Comparison of ENCODE assay signal across 2 cellular contexts in genomic region chr11:75408852-75409219, GRCh38.
A peak's percentile ranks its signal among the peaks of the same experiment; 100 is the strongest.
TF ChIP-seq lines count a peak whose summit lies in the region.

No MANE protein-coding gene starts in this region.

TF ChIP-seq in A549, 52 proteins besides CTCF, POLR2A, EP300 and RAD21:
- TF ChIP-seq BCL3 (IDR thresholded peaks at IDR 0.05), result no peak
- 0 out of 2 replicates have a peak, but pooled peaks have one; percentile 48 for TF ChIP-seq POLR2AphosphoS2 (conservative IDR thresholded peaks at IDR 0.05; ENCODE audit: low read length)
TF ChIP-seq in A549: peak in this region for 1.

TF ChIP-seq in K562, 482 proteins besides CTCF, POLR2A, EP300 and RAD21:
- TF ChIP-seq POLR2AphosphoS2 (IDR thresholded peaks at IDR 0.05; ENCODE audit: low read length) (0 out of 2 replicates have a peak, but pooled peaks have one; percentile 7), RNF2 (IDR thresholded peaks at IDR 0.05) (no peak), ZNF121 (CRISPR knock-in tag; conservative IDR thresholded peaks at IDR 0.05) (peak; percentile 88), ZNF24 (IDR thresholded peaks at IDR 0.05) (no peak), NFRKB (IDR thresholded peaks at IDR 0.05; ENCODE audit: low read depth) (no peak), DIDO1 (tag; IDR thresholded peaks at IDR 0.05; ENCODE audit: low read depth) (no peak), ZNF316 (IDR thresholded peaks at IDR 0.05) (no peak)
